In the genomic region with DNA sequence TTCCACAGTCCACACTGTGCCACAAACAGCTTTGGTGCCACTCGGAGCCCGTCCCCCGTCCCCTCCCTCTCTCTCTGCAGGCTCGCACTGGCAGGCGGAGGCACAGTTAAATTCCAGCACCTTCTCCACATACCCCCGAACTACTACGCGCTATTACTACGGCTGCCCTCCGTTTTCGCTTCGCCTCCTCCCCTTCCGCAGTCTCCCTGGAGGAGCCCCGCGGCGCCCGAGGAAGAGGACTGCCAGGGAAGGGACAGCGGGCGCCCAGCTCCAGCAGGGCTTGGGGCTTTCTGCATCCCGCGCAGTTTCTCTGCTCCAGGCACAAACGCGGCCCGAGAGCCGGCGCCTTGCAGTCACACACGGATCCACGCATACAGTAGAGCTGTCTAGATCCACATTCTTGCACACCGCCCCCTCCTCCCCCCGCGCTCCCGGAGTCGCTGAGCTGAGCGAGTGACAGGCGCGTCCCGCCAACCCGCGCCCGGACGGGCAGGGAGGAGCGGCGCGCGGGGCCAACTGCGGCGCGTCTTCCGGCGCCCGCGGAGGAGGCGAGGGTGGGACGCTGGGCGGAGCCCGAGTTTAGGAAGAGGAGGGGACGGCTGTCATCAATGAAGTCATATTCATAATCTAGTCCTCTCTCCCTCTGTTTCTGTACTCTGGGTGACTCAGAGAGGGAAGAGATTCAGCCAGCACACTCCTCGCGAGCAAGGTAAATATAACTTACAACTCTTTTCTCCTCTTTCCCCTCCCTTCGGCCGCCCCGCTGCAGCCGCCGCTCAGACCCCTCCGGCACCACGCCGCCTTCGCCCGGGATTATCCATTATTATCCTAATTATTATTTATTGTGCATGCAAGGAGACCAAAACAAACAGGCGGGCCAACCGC, we compare ENCODE assay signal across 8 cellular contexts. TPM values are rescaled to one million over a fixed set of nuclear protein-coding genes. Genes with fewer than 3 reads are reported as not detected.
A peak's percentile ranks its signal among the peaks of the same experiment; 100 is the strongest.
DNase-seq lines count a peak whose midpoint lies in the region; ATAC-seq and TF ChIP-seq lines count a peak whose summit lies in the region.

TSS of gene SMARCA2 (plus strand) at position 652 of the 885 bp plus-strand sequence. CDS start 13,676 bp downstream, outside the sequence.

- intact Hi-C loops in OCI-LY7 (cut with micrococcal nuclease; ENCODE audit: unreplicated experiment): loop anchor here (2.0 to 5.0 kb wide), 3 partner anchors 72 to 966 kb away; no protein-coding TSS in a partner anchor

- peak within 1 kb of the TSS; percentile 93 for H3K4me2 ChIP-seq in OCI-LY7 (ENCODE audit: low read length)

- no peaks in the 10 kb centered on the region for H3K9me2 ChIP-seq in OCI-LY7 (ENCODE audit: insufficient read depth, low read length)

- H3K27me3 ChIP-seq in mononuclear cell (ENCODE audit: insufficient read depth, low read length): no peaks in the 10 kb centered on the region

- H3K4me3 ChIP-seq in OCI-LY7 (ENCODE audit: low read depth, low read length, poor library complexity, severe bottlenecking) (peak within 1 kb of the TSS; percentile 91), mononuclear cell (ENCODE audit: low read length) (peak within 1 kb of the TSS; percentile 96)

- no peaks in the 10 kb centered on the region for H3K36me3 ChIP-seq in OCI-LY7 (ENCODE audit: insufficient read depth, low read length)

- H3K4me1 ChIP-seq in OCI-LY7 (ENCODE audit: insufficient read depth, low read length, poor library complexity, severe bottlenecking): peaks cover 20% of the 10 kb centered on the region
- peaks cover 28% of the 10 kb centered on the region for H3K4me1 ChIP-seq in mononuclear cell (ENCODE audit: insufficient read depth, low read length)

- CTCF ChIA-PET in OCI-LY7 (lab: Charles Lee; ENCODE audit: unreplicated experiment): no interaction called here

- BruUV-seq in OCI-LY7 (replicated peaks; lab: Mats Ljungman, UMichigan): no TSS peak

- H3K9me3 ChIP-seq in OCI-LY7 (ENCODE audit: low read length): no peaks in the 10 kb centered on the region
- H3K9me3 ChIP-seq in mononuclear cell (ENCODE audit: low read depth, low read length): no peaks in the 10 kb centered on the region

- TF ChIP-seq CTCF in OCI-LY7 (conservative IDR thresholded peaks at IDR 0.05; ENCODE audit: low read length): no peak

- peak; percentile 76 for ATAC-seq in GM21526 (IDR thresholded peaks at IDR 0.05; ENCODE audit: low FRiP score, unreplicated experiment)

- H2AFZ ChIP-seq in OCI-LY7 (ENCODE audit: low read length): peak within 1 kb of the TSS; percentile 94

- H3K27ac ChIP-seq in OCI-LY7 (ENCODE audit: low read depth, low read length, poor library complexity, severe bottlenecking): peak within 1 kb of the TSS; percentile 77

- H3K79me2 ChIP-seq in OCI-LY7 (ENCODE audit: insufficient read depth, low read depth, low read length): peaks cover 23% of the 10 kb centered on the region; the same call in 1 of the 2 replicates

- POLR2A ChIA-PET in OCI-LY7 (lab: Charles Lee): interaction anchor here (0.5 to 1.3 kb wide), 7 partner anchors 10 to 80 kb away, joined by 3 to 5 read pairs (median 3); no protein-coding TSS in a partner anchor

- peak; percentile 97 for DNase-seq in DMS 273 (lab: John Stamatoyannopoulos, UW; ENCODE audit: unreplicated experiment)
- peak; percentile 77 for DNase-seq in HuH-7 (ENCODE audit: low spot score)
- DNase-seq in OCI-LY7 (ENCODE audit: low spot score): peak; percentile 95
- DNase-seq in activated T-cell treated with anti-CD3 and anti-CD28 coated beads for 24 hours (ENCODE audit: low read depth): peak; percentile 96
- DNase-seq in epidermal melanocyte (ENCODE audit: insufficient read length, low spot score): peak; percentile 77
- peak; percentile 93 for DNase-seq in stimulated activated CD8-positive, alpha-beta memory T cell treated with anti-CD3 and anti-CD28 coated beads, Interleukin-2, amount 100 ng/mL, for 48 hours (ENCODE audit: low read depth in 2 of 2)

- peaks cover 18% of the 10 kb centered on the region for H4K20me1 ChIP-seq in OCI-LY7 (ENCODE audit: insufficient read depth, low read length)

RNA-seq across cellular contexts. Expression of gene SMARCA2, which starts in this region (rescaled TPM):
- 54.8 and 66.6 TPM in 2 replicates for total RNA-seq in OCI-LY7 (2014; rRNA removed; shearing (Covaris generic))
- total RNA-seq in OCI-LY7 (2022) (80.6 and 92.0 TPM in 2 replicates), mononuclear cell (147 TPM)

Comparison
In these comparisons a context has a peak if more than half of its experiments do, and no peak if none do; other contexts are left out.
1. Peak in every context shown above with its lines: DNase-seq, ATAC-seq, H3K4me3 ChIP-seq and H3K27ac ChIP-seq.